Comparison of ENCODE assay signal across 15 cellular contexts in the genomic region with DNA sequence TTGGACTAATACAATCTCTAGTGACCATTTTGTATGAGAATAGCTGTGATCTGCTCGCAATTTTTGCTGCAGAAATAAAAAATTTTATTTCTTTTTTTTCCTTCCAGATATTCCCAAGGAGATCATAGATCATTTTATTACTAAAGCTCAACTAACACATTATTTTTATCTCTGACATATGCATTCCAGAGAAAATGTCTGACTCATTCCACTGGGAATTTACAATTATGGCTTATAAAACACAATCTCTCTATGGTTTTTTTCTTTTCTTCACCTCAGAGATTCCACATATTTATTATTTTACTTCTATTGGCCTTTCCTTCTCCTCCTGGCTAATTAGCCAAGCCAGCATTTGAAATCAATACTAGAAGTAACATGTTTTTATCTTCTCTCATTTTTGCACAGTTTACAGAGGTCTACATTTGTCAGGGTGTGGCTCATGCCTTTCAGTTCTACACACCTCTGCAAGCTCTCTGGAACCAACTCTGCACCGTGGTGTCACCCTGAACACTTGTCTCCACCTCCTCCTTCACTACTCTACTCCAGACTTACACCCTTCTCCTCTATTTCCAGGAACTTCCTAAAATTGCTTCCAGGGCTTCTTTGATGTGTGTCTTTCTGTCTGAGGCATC. TPM values are rescaled to one million over a fixed set of nuclear protein-coding genes. Genes with fewer than 3 reads are reported as not detected.
A peak's percentile ranks its signal among the peaks of the same experiment; 100 is the strongest.
DNase-seq lines count a peak whose midpoint lies in the region; ATAC-seq and TF ChIP-seq lines count a peak whose summit lies in the region.
"Had no signal": no experiment of that assay in that cellular context is flagged by ENCODE, and none has a peak within 500 bp of the region (broad histone marks: within the 10 kb centered on the region; RNA-seq: fewer than 3 reads in every experiment).

No MANE protein-coding gene starts in this region.

- CTCF ChIA-PET in MCF 10A (lab: Yijun Ruan, JAX) = interaction anchor here (1.3 kb wide), 1 partner anchor 12 kb away, joined by 4 read pairs; no protein-coding TSS in a partner anchor
- CTCF ChIA-PET in mammary epithelial cell (lab: Charles Lee; ENCODE audit: low non-redundant PET) = no interaction called here

- H3K79me2 ChIP-seq in mammary epithelial cell (ENCODE audit: insufficient read depth, low read length) = no peaks in the 10 kb centered on the region

- peak; percentile 6 for DNase-seq in MCF 10A (ENCODE audit: unreplicated experiment)
- DNase-seq in mammary epithelial cell = no peak
- no peak for DNase-seq in RWPE2 (ENCODE audit: low spot score)
- peak; percentile 12 for DNase-seq in glomerular visceral epithelial cell (ENCODE audit: extremely low spot score)
- no peak for DNase-seq in NOMO-1 treated with dmso at 0.1 percent for 144 hours (lab: John Stamatoyannopoulos, UW; ENCODE audit: unreplicated experiment)
- no peak for DNase-seq in Right ventricle myocardium superior
- DNase-seq: CD8-positive, alpha-beta memory T cell; DMS79 treated with DMSO at 0.1 percent for 48 hours; GOT3; NCI-H187 treated with DMSO at 0.1 percent for 48 hours; NCI-H526 treated with DMSO at 0.1 percent for 48 hours; OCI-M1 had no signal

- ATAC-seq in RWPE2 (ENCODE audit: low read depth) = peak; percentile 29; the same call in 1 of the 3 replicates
- no peak for ATAC-seq in HG03432 (IDR thresholded peaks at IDR 0.05; ENCODE audit: unreplicated experiment)
- ATAC-seq in HG02623 (IDR thresholded peaks at IDR 0.05; ENCODE audit: unreplicated experiment) = no peak
- no peak for ATAC-seq in Right ventricle myocardium superior (ENCODE audit: poor library complexity)

- H3K4me1 Mint-ChIP-seq in MCF 10A (ENCODE audit: insufficient read depth, unreplicated experiment) = peaks cover 21% of the 10 kb centered on the region
- H3K4me1 Mint-ChIP-seq: CD8-positive, alpha-beta memory T cell had no signal

- no peak overlapping the region for H3K4me3 ChIP-seq in mammary epithelial cell (replicated peaks in 1 of 3; ENCODE audit: insufficient read depth in 1 of 3, low read depth in 2 of 3, low read length in 3 of 3)
- H3K4me3 ChIP-seq in RWPE2 (ENCODE audit: severe bottlenecking) = no peak overlapping the region
- H3K4me3 ChIP-seq: BLaER1 had no signal

- dilution Hi-C loops in mammary epithelial cell (cut with HindIII; ENCODE audit: low sequenced_read_pairs) = no loop called here

- no peaks in the 10 kb centered on the region for H3K4me1 ChIP-seq in mammary epithelial cell (ENCODE audit: insufficient read depth, low read length)
- H3K4me1 ChIP-seq in RWPE2 (ENCODE audit: insufficient read depth, poor library complexity, severe bottlenecking) = peaks cover 8% of the 10 kb centered on the region
- H3K4me1 ChIP-seq: BLaER1 had no signal

- no peaks in the 10 kb centered on the region for H3K27me3 Mint-ChIP-seq in MCF 10A (ENCODE audit: insufficient read depth, unreplicated experiment)
- H3K27me3 Mint-ChIP-seq: CD8-positive, alpha-beta memory T cell had no signal

- H3K9me3 Mint-ChIP-seq in MCF 10A (ENCODE audit: unreplicated experiment) = no peaks in the 10 kb centered on the region

- TF ChIP-seq CTCF in MCF 10A (IDR thresholded peaks at IDR 0.05; ENCODE audit: unreplicated experiment) (no peak), mammary epithelial cell (conservative IDR thresholded peaks at IDR 0.05 in 1 of 2, IDR thresholded peaks at IDR 0.05 in 1 of 2; ENCODE audit: extremely low read depth in 1 of 2, insufficient read depth in 1 of 2, low read depth in 1 of 2, low read length in 2 of 2) (no peak), RWPE2 (IDR thresholded peaks at IDR 0.05; ENCODE audit: poor library complexity, severe bottlenecking) (no peak)

- H2AFZ ChIP-seq in mammary epithelial cell (ENCODE audit: low read depth, low read length) = no peak overlapping the region

- no peaks in the 10 kb centered on the region for H4K20me1 ChIP-seq in mammary epithelial cell (ENCODE audit: insufficient read depth, low read length)
- H4K20me1 ChIP-seq: BLaER1 had no signal

- H3K27ac ChIP-seq in mammary epithelial cell (ENCODE audit: insufficient read depth, low read depth, low read length) (no peak overlapping the region), RWPE2 (ENCODE audit: poor library complexity, severe bottlenecking) (no peak overlapping the region)
- H3K27ac ChIP-seq: BLaER1 had no signal

- no peaks in the 10 kb centered on the region for H3K27me3 ChIP-seq in mammary epithelial cell (ENCODE audit: insufficient read depth, low read length)
- no peaks in the 10 kb centered on the region for H3K27me3 ChIP-seq in RWPE2 (ENCODE audit: insufficient read depth, poor library complexity, severe bottlenecking)
- H3K27me3 ChIP-seq: BLaER1 had no signal

- H3K27ac Mint-ChIP-seq in MCF 10A (ENCODE audit: low read depth, unreplicated experiment) = no peak overlapping the region
- H3K27ac Mint-ChIP-seq: CD8-positive, alpha-beta memory T cell had no signal

- intact Hi-C loops in MCF 10A (cut with micrococcal nuclease) (no loop called here), mammary epithelial cell (cut with micrococcal nuclease) (no loop called here), Right ventricle myocardium superior (cut with DNase I) (no loop called here)

- no peaks in the 10 kb centered on the region for H3K9me3 ChIP-seq in mammary epithelial cell (replicated peaks; ENCODE audit: insufficient read depth, low read length)
- no peaks in the 10 kb centered on the region for H3K9me3 ChIP-seq in RWPE2 (ENCODE audit: severe bottlenecking)
- H3K9me3 ChIP-seq: BLaER1 had no signal

- BruUV-seq in MCF 10A (replicated peaks; lab: Mats Ljungman, UMichigan) (no TSS peak), mammary epithelial cell (replicated peaks; lab: Mats Ljungman, UMichigan) (no TSS peak)

- H3K36me3 ChIP-seq in mammary epithelial cell (ENCODE audit: insufficient read depth, low read length) (no peaks in the 10 kb centered on the region), RWPE2 (ENCODE audit: low read depth) (no peaks in the 10 kb centered on the region)
- H3K36me3 ChIP-seq: BLaER1 had no signal

- WGBS in mammary epithelial cell (ENCODE audit: low coverage, missing lambda C conversion rate) = 39% methylated on average over 2 of the region's 2 CpGs

- H3K4me3 Mint-ChIP-seq in MCF 10A (ENCODE audit: unreplicated experiment) = no peak overlapping the region
- H3K4me3 Mint-ChIP-seq: CD8-positive, alpha-beta memory T cell had no signal

- H3K9ac ChIP-seq in mammary epithelial cell (ENCODE audit: insufficient read depth, low read length) = no peak overlapping the region
- H3K9ac ChIP-seq: BLaER1 had no signal

- no peaks in the 10 kb centered on the region for H3K36me3 Mint-ChIP-seq in MCF 10A (ENCODE audit: insufficient read depth, unreplicated experiment)
- H3K36me3 Mint-ChIP-seq: CD8-positive, alpha-beta memory T cell had no signal

- POLR2A ChIA-PET in MCF 10A (lab: Yijun Ruan, JAX) = interaction anchor here (0.6 kb wide), 1 partner anchor 217 kb away, joined by 4 read pairs; no protein-coding TSS in a partner anchor

- H3K4me2 ChIP-seq in mammary epithelial cell (ENCODE audit: insufficient read depth, low read depth, low read length) = no peak overlapping the region
- H3K4me2 ChIP-seq: BLaER1 had no signal

- in situ Hi-C loops in mammary epithelial cell (cut with MboI; ENCODE audit: low sequenced_read_pairs in 2 of 2) = no loop called here

RNA-seq across cellular contexts. Expression of a gene that starts 59.8 kb away (rescaled TPM):
- total RNA-seq in MCF 10A (2022) (not detected in 2 replicates), mammary epithelial cell (not detected), Right ventricle myocardium superior (0.38 TPM)
- not detected for polyA plus RNA-seq in mammary epithelial cell
- not detected for polyA minus RNA-seq in mammary epithelial cell
- total RNA-seq: CD8-positive, alpha-beta memory T cell had no signal
- polyA plus RNA-seq: CD8-positive, alpha-beta memory T cell had no signal

Comparison
In these comparisons a context has a peak if more than half of its experiments do, and no peak if none do; other contexts are left out.
1. DNase-seq: peak in MCF 10A (single experiment) and glomerular visceral epithelial cell (single experiment); none in mammary epithelial cell (single experiment), RWPE2 (single experiment), NOMO-1 treated with dmso at 0.1 percent for 144 hours (single experiment) and Right ventricle myocardium superior (single experiment).